14 cellular contexts compared by ENCODE assay signal in the genomic region with DNA sequence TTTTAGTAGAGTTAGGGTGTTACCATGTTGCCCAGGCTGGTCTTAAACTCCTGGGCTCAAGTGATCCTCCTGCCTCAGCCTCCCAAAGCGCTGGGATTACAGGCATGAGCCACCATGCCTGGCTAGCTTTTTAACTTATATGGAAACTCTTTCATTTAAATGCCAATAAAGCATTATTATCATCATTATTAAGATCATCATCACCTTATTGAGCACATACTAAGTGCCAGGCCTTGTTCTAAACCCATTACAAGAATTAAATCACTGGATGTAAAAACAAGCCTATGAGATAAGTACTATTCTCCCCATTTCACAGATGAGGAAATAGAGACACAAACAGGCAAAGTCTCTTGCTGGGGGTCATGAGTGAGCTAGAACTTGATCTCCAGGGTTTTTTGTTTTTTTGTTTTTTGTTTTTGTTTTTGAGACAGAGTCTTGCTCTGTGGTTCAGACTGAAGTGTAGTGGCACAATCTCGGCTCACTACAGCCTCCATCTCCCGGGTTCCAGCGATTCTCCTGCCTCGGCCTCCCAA. TPM values are rescaled to one million over a fixed set of nuclear protein-coding genes. Genes with fewer than 3 reads are reported as not detected.
DNase-seq lines count a peak whose midpoint lies in the region; ATAC-seq and TF ChIP-seq lines count a peak whose summit lies in the region.
"Had no signal": no experiment of that assay in that cellular context is flagged by ENCODE, and none has a peak within 500 bp of the region (broad histone marks: within the 10 kb centered on the region; RNA-seq: fewer than 3 reads in every experiment).

No MANE protein-coding gene starts in this region.

- DNase-seq in CD8-positive, alpha-beta T cell = no peak
- no peak for DNase-seq in activated naive CD8-positive, alpha-beta T cell treated with anti-CD3 and anti-CD28 coated beads, Interleukin-2, amount 50 U/mL, for 24 hours
- DNase-seq in psoas muscle (no peak), Ammon's horn (ENCODE audit: low spot score) (no peak), COR-L47 (lab: John Stamatoyannopoulos, UW) (no peak)
- DNase-seq: activated gamma-delta T cell treated with Interleukin-2 at 50 U/mL for 16 hours, KG1, NCI-H2029 treated with DMSO at 0.1 percent for 48 hours had no signal

- no peaks in the 10 kb centered on the region for H3K9me3 Mint-ChIP-seq in CD8-positive, alpha-beta T cell
- H3K9me3 Mint-ChIP-seq in IgD-negative memory B cell = no peaks in the 10 kb centered on the region
- H3K9me3 Mint-ChIP-seq in activated naive CD8-positive, alpha-beta T cell treated with anti-CD3 and anti-CD28 coated beads, Interleukin-2, amount 50 U/mL, for 24 hours = no peaks in the 10 kb centered on the region
- H3K9me3 Mint-ChIP-seq: mesothelial cell of epicardium, WTC11 had no signal

- H3K27ac Mint-ChIP-seq in CD8-positive, alpha-beta T cell = peak overlapping the region; percentile 99
- H3K27ac Mint-ChIP-seq in IgD-negative memory B cell = peak overlapping the region; percentile 66 to 95 (median 80)
- H3K27ac Mint-ChIP-seq in activated naive CD8-positive, alpha-beta T cell treated with anti-CD3 and anti-CD28 coated beads, Interleukin-2, amount 50 U/mL, for 24 hours = peak overlapping the region; percentile 93
- H3K27ac Mint-ChIP-seq: mesothelial cell of epicardium, WTC11 had no signal

- peaks cover 8% of the 10 kb centered on the region for H3K36me3 ChIP-seq in CD8-positive, alpha-beta T cell (ENCODE audit: insufficient read depth, low read length)
- no peaks in the 10 kb centered on the region for H3K36me3 ChIP-seq in psoas muscle (ENCODE audit: insufficient read depth in 1 of 2, low read depth in 1 of 2)

- no peaks in the 10 kb centered on the region for H3K27me3 ChIP-seq in CD8-positive, alpha-beta T cell (ENCODE audit: insufficient read depth, low read length)
- no peaks in the 10 kb centered on the region for H3K27me3 ChIP-seq in psoas muscle (ENCODE audit: insufficient read depth in 3 of 3, low read length in 2 of 3)

- H3K9me3 ChIP-seq in CD8-positive, alpha-beta T cell (ENCODE audit: low read length) = no peaks in the 10 kb centered on the region
- H3K9me3 ChIP-seq in psoas muscle = no peaks in the 10 kb centered on the region

- TF ChIP-seq CTCF in CD8-positive, alpha-beta T cell (IDR thresholded peaks at IDR 0.05) = no peak
- no peak for TF ChIP-seq CTCF in psoas muscle (IDR thresholded peaks at IDR 0.05)

- no peak for ATAC-seq in CD8-positive, alpha-beta T cell
- ATAC-seq in activated naive CD8-positive, alpha-beta T cell treated with anti-CD3 and anti-CD28 coated beads, Interleukin-2, amount 50 U/mL, for 24 hours = no peak
- no peak for ATAC-seq in psoas muscle
- ATAC-seq in activated CD4-positive, CD25-positive, alpha-beta regulatory T cell treated with anti-CD3 and anti-CD28 coated beads, Interleukin-2, amount 50 U/mL, for 24 hours = no peak

- H3K4me1 Mint-ChIP-seq in CD8-positive, alpha-beta T cell (ENCODE audit: low read depth) = peaks cover 59% of the 10 kb centered on the region
- H3K4me1 Mint-ChIP-seq in IgD-negative memory B cell = peaks cover 37 to 42% (median 38%) of the 10 kb centered on the region in 3 donors
- peaks cover 59% of the 10 kb centered on the region for H3K4me1 Mint-ChIP-seq in activated naive CD8-positive, alpha-beta T cell treated with anti-CD3 and anti-CD28 coated beads, Interleukin-2, amount 50 U/mL, for 24 hours
- H3K4me1 Mint-ChIP-seq: mesothelial cell of epicardium had no signal

- peak overlapping the region; percentile 68 for H3K4me3 ChIP-seq in CD8-positive, alpha-beta T cell (ENCODE audit: low read depth, low read length)
- H3K4me3 ChIP-seq in psoas muscle = peak overlapping the region; percentile 52

- no peaks in the 10 kb centered on the region for H3K27me3 Mint-ChIP-seq in CD8-positive, alpha-beta T cell (ENCODE audit: low read depth)
- H3K27me3 Mint-ChIP-seq in IgD-negative memory B cell = no peaks in the 10 kb centered on the region
- H3K27me3 Mint-ChIP-seq in activated naive CD8-positive, alpha-beta T cell treated with anti-CD3 and anti-CD28 coated beads, Interleukin-2, amount 50 U/mL, for 24 hours = no peaks in the 10 kb centered on the region

- H3K36me3 Mint-ChIP-seq in CD8-positive, alpha-beta T cell = peaks cover 42% of the 10 kb centered on the region
- peaks cover 2% of the 10 kb centered on the region for H3K36me3 Mint-ChIP-seq in IgD-negative memory B cell
- H3K36me3 Mint-ChIP-seq in activated naive CD8-positive, alpha-beta T cell treated with anti-CD3 and anti-CD28 coated beads, Interleukin-2, amount 50 U/mL, for 24 hours (ENCODE audit: low read depth) = peaks cover 19% of the 10 kb centered on the region
- H3K36me3 Mint-ChIP-seq: mesothelial cell of epicardium, WTC11 had no signal

- H3K27ac ChIP-seq in CD8-positive, alpha-beta T cell (ENCODE audit: low read depth, low read length) = peak overlapping the region; percentile 83
- no peak overlapping the region for H3K27ac ChIP-seq in psoas muscle

- intact Hi-C loops in CD8-positive, alpha-beta T cell (cut with DNase I, micrococcal nuclease) = loop anchor here in 1 of 2 experiments (10.0 kb wide), 1 partner anchor 720 kb away; the partner anchor contains the start of genes EIF3K and MAP4K1
- intact Hi-C loops in psoas muscle (cut with DNase I) = no loop called here

- POLR2A ChIA-PET in CD8-positive, alpha-beta T cell (lab: Charles Lee) = interaction anchor here (0.8 to 2.6 kb wide), 4 partner anchors 74 to 355 kb away, joined by 3 to 15 read pairs (median 7); partner anchors contain the start of gene RPS16

- CTCF ChIA-PET in CD8-positive, alpha-beta T cell (lab: Charles Lee) = interaction anchor here (1.4 to 3.1 kb wide), 2 partner anchors 123 to 212 kb away, joined by 4 to 17 read pairs; no protein-coding TSS in a partner anchor

- 84 to 90% (median 87%) methylated on average over 5 of the region's 5 CpGs for WGBS in psoas muscle, 3 donors

- peak overlapping the region; percentile 97 for H3K4me3 Mint-ChIP-seq in CD8-positive, alpha-beta T cell
- H3K4me3 Mint-ChIP-seq in IgD-negative memory B cell = peak overlapping the region; percentile 93 to 99 (median 98)
- H3K4me3 Mint-ChIP-seq in activated naive CD8-positive, alpha-beta T cell treated with anti-CD3 and anti-CD28 coated beads, Interleukin-2, amount 50 U/mL, for 24 hours = peak overlapping the region; percentile 96
- H3K4me3 Mint-ChIP-seq: mesothelial cell of epicardium, WTC11 had no signal

- peaks cover 52% of the 10 kb centered on the region for H3K4me1 ChIP-seq in CD8-positive, alpha-beta T cell (ENCODE audit: insufficient read depth, low read length)
- no peaks in the 10 kb centered on the region for H3K4me1 ChIP-seq in psoas muscle

RNA-seq across cellular contexts. Expression of gene GMFG, which starts 1.3 kb away (rescaled TPM):
- 100 to 1,000 TPM; 247 to 248 TPM for total RNA-seq in CD8-positive, alpha-beta T cell
- polyA plus RNA-seq in IgD-negative memory B cell (719 TPM), psoas muscle (10 to 100 TPM in 2 of 3 donors, 1 to 10 TPM in 1; 6.3 to 15.9 (median 10.5) TPM)
- total RNA-seq in psoas muscle = 10 to 100 TPM in 2 of 4 donors, 1 to 10 TPM in 2; 7.6 to 13.0 (median 10.9) TPM
- total RNA-seq: chondrocyte, mesothelial cell of epicardium had no signal

RNA-seq across cellular contexts. Expression of gene SAMD4B, which starts 7.7 kb away (rescaled TPM):
- 10 to 100 TPM; 68.3 to 78.1 TPM for total RNA-seq in CD8-positive, alpha-beta T cell
- polyA plus RNA-seq in IgD-negative memory B cell (22.2 TPM), psoas muscle (10 to 100 TPM; 42.0 to 97.5 (median 58.4) TPM)
- 10 to 100 TPM; 34.7 to 66.4 (median 51.7) TPM for total RNA-seq in psoas muscle

RNA-seq across cellular contexts. Expression of gene LRFN1, which starts 13.8 kb away (rescaled TPM):
- 1 to 10 TPM; 2.1 to 2.3 TPM for total RNA-seq in CD8-positive, alpha-beta T cell
- polyA plus RNA-seq in IgD-negative memory B cell (2.2 TPM), psoas muscle (under 1 TPM; 0.04 to 0.08 (median 0.08) TPM)
- total RNA-seq in psoas muscle = under 1 TPM in 3 of 4 donors, not detected in 1; 0.07 to 0.24 (median 0.08) TPM

RNA-seq across cellular contexts. Expression of gene IFNL1, which starts 38.3 kb away (rescaled TPM):
- total RNA-seq in CD8-positive, alpha-beta T cell = under 1 TPM in 1 of 2 experiments, not detected in 1; 0.38 TPM
- not detected for polyA plus RNA-seq in IgD-negative memory B cell
- total RNA-seq in psoas muscle = not detected
- polyA plus RNA-seq in psoas muscle = not detected
- total RNA-seq: chondrocyte, mesothelial cell of epicardium, pulmonary artery endothelial cell, WTC11 had no signal

RNA-seq across cellular contexts. Expression of gene PAF1, which starts 56.4 kb away (rescaled TPM):
- 100 to 1,000 TPM; 109 to 117 TPM for total RNA-seq in CD8-positive, alpha-beta T cell
- polyA plus RNA-seq in IgD-negative memory B cell = 64.1 TPM
- 10 to 100 TPM; 33.7 to 38.0 (median 34.6) TPM for total RNA-seq in psoas muscle
- 10 to 100 TPM; 34.1 to 58.0 (median 37.6) TPM for polyA plus RNA-seq in psoas muscle

Comparison
In these comparisons a context has a peak if more than half of its experiments do, and no peak if none do; other contexts are left out.
1. RNA of gene GMFG, which starts 1.3 kb away (total RNA-seq): 247 to 248 TPM in CD8-positive, alpha-beta T cell; 7.6 to 13.0 TPM in psoas muscle; every median in the first group is over 10 times any median in the second.
2. Peak in every context shown above with its lines, with median percentiles within 50 percentile points of each other: H3K27ac Mint-ChIP-seq and H3K4me3 Mint-ChIP-seq.